In the genomic region with DNA sequence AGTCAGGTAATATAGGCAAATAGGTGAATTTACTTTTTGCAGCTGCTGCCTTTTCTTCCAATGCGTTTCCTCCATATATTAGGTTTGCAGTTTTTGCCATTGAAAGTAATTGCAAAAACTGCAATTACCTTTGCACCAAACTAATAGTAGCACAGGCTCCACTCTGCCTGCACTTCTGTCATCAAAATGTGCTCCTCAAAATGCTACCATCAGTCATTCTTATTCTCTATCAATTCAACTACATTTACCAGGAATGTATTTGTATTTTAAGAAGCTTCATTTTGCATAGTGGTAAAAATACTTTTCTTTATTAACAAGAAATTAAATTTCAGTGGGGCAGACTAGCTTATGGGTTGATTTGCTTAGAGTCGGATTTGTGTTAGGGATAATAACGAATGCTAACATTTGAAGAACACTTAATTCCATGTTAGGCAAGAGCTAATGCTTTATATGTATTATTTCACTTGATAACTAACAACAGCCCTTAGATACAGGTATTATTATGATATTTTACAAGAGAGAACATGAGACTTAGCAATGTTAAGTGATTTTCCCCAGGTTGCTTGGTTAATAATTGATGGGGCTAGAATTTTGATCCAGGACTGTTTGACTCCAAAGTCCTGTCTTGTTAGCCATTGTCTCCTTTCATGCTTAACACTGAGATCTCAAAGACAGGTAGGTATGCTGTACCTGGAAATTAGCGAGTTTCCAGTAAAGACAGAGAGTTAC, we compare ENCODE assay signal across 28 cellular contexts.
"Had no signal": no experiment of that assay in that cellular context is flagged by ENCODE, and none has a peak within 500 bp of the region (broad histone marks: within the 10 kb centered on the region; RNA-seq: fewer than 3 reads in every experiment).

No MANE protein-coding gene starts in this region.

- H3K27ac Mint-ChIP-seq: activated CD4-positive, alpha-beta memory T cell treated with anti-CD3 and anti-CD28 coated beads for 36 hours; activated CD4-positive, alpha-beta T cell treated with anti-CD3 and anti-CD28 coated beads, Interleukin-2, amount 10 ng/mL, durations not matched to agents 24 days and 14 days; activated T-helper 1 cell treated with anti-CD3 and anti-CD28 coated beads, Interleukin-12 subunit alpha, Interleukin-12 subunit beta, Interleukin-2, Interleukin-4 antibody, amounts not matched to agents 30 ng/mL and 10 ng/mL and 1 ng/mL, durations not matched to agents 14 hours and 24 hours and 36 hours; naive thymus-derived CD4-positive, alpha-beta T cell; T-helper 17 cell had no signal

- H3K36me3 ChIP-seq: heart left ventricle, pancreas, right atrium auricular region, spleen, suprapubic skin, tibial artery had no signal

- H3K9me3 ChIP-seq: heart left ventricle, pancreas, psoas muscle, right atrium auricular region, spleen, suprapubic skin, tibial artery had no signal

- H3K27ac ChIP-seq: heart left ventricle, pancreas, psoas muscle, right atrium auricular region, spleen, suprapubic skin, WERI-Rb-1 had no signal

- H3K27me3 ChIP-seq: heart left ventricle, pancreas, right atrium auricular region, spleen, suprapubic skin, tibial artery had no signal

- H3K4me1 Mint-ChIP-seq: activated CD4-positive, alpha-beta T cell treated with anti-CD3 and anti-CD28 coated beads, Interleukin-2, amount 10 ng/mL, durations not matched to agents 24 days and 14 days; naive thymus-derived CD4-positive, alpha-beta T cell; T-helper 17 cell had no signal

- H3K27me3 Mint-ChIP-seq: activated CD4-positive, alpha-beta memory T cell treated with anti-CD3 and anti-CD28 coated beads for 36 hours; activated CD4-positive, alpha-beta T cell treated with anti-CD3 and anti-CD28 coated beads, Interleukin-2, amount 10 ng/mL, durations not matched to agents 24 days and 14 days had no signal

- H3K4me3 Mint-ChIP-seq: activated CD4-positive, alpha-beta memory T cell treated with anti-CD3 and anti-CD28 coated beads for 36 hours; activated CD4-positive, alpha-beta T cell treated with anti-CD3 and anti-CD28 coated beads, Interleukin-2, amount 10 ng/mL, durations not matched to agents 24 days and 14 days; activated T-helper 1 cell treated with anti-CD3 and anti-CD28 coated beads, Interleukin-12 subunit alpha, Interleukin-12 subunit beta, Interleukin-2, Interleukin-4 antibody, amounts not matched to agents 30 ng/mL and 10 ng/mL and 1 ng/mL, durations not matched to agents 14 hours and 24 hours and 36 hours; naive thymus-derived CD4-positive, alpha-beta T cell; T-helper 17 cell had no signal

- H3K36me3 Mint-ChIP-seq: activated CD4-positive, alpha-beta memory T cell treated with anti-CD3 and anti-CD28 coated beads for 36 hours; naive thymus-derived CD4-positive, alpha-beta T cell had no signal

- DNase-seq: activated CD4-positive, alpha-beta memory T cell treated with anti-CD3 and anti-CD28 coated beads for 36 hours; activated CD4-positive, alpha-beta T cell treated with anti-CD3 and anti-CD28 coated beads, Interleukin-2, amount 10 ng/mL, durations not matched to agents 24 days and 14 days; activated CD4-positive, CD25-positive, alpha-beta regulatory T cell treated with anti-CD3 and anti-CD28 coated beads, Interleukin-2, amount 50 U/mL, for 72 hours; activated CD8-positive, alpha-beta memory T cell treated with anti-CD3 and anti-CD28 coated beads, Interleukin-2, amount 50 U/mL, for 4 hours; activated effector memory CD4-positive, alpha-beta T cell treated with anti-CD3 and anti-CD28 coated beads, Interleukin-2, amount 50 U/mL, for 16 hours; activated naive CD4-positive, alpha-beta T cell treated with anti-CD3 and anti-CD28 coated beads, Interleukin-2, amount 50 U/mL, for 16 hours; activated T-cell treated with anti-CD3 and anti-CD28 coated beads, Interleukin-2, amount 50 U/mL, for 1 hour; amniotic stem cell; caudate nucleus; cortex of kidney; foreskin fibroblast; heart left ventricle; kidney glomerular epithelial cell; left ventricle myocardium superior; mammary epithelial cell; naive thymus-derived CD4-positive, alpha-beta T cell; pancreas; psoas muscle; spleen; stimulated activated naive CD4-positive, alpha-beta T cell; T-helper 17 cell; T1000; tibial artery; WERI-Rb-1 had no signal

- H3K4me1 ChIP-seq: pancreas, right atrium auricular region, spleen, suprapubic skin had no signal

- H3K4me3 ChIP-seq: heart left ventricle, pancreas, psoas muscle, right atrium auricular region, spleen, suprapubic skin, tibial artery had no signal

- ATAC-seq: esophagus mucosa; heart left ventricle; left ventricle myocardium superior; naive thymus-derived CD4-positive, alpha-beta T cell; T-helper 17 cell had no signal

- H3K9me3 Mint-ChIP-seq: activated CD4-positive, alpha-beta memory T cell treated with anti-CD3 and anti-CD28 coated beads for 36 hours had no signal
